ENCODE assay signal across 10 cellular contexts in the genomic region with DNA sequence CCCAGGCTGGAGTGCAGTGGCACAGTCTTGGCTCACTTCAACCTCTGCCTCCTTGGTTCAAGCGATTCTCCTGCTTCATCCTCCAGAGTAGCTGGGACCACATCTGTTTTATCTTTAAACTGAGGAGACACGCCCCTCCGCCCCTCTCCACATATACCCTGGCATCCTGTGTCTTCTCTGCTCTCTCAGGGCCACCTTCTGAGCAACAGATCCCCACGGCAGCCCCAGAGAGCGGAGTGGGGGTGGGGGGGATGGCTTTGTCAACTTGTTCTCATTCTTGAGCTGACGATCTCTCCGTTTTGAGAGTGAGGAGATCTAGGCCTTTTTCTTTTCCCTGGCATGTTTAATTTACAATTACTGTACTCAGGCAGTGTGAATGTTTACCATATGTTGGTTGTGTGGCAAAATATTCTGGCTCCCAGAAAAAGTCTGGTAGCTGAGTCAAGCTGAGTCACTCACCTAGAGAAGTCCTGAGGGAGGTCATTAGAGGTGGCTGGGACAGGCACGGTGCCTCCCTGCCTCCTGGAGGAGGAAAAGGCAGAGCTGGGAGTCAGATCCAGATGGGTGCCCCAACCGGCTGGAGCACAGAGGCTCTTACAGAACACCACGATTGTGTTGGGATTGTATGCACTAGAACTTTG. TPM values are rescaled to one million over a fixed set of nuclear protein-coding genes. Genes with fewer than 3 reads are reported as not detected.
DNase-seq lines count a peak whose midpoint lies in the region; ATAC-seq and TF ChIP-seq lines count a peak whose summit lies in the region.
"Had no signal": no experiment of that assay in that cellular context is flagged by ENCODE, and none has a peak within 500 bp of the region (broad histone marks: within the 10 kb centered on the region; RNA-seq: fewer than 3 reads in every experiment).

No MANE protein-coding gene starts in this region.

- TF ChIP-seq CTCF in MCF 10A (IDR thresholded peaks at IDR 0.05; ENCODE audit: unreplicated experiment) (peak; percentile 14), breast epithelium (IDR thresholded peaks at IDR 0.05) (no peak), hepatocyte (IDR thresholded peaks at IDR 0.05; ENCODE audit: poor library complexity) (peak; percentile 15), transverse colon (IDR thresholded peaks at IDR 0.05) (no peak), WTC11 (IDR thresholded peaks at IDR 0.05) (no peak), OCI-LY7 (conservative IDR thresholded peaks at IDR 0.05; ENCODE audit: low read length) (no peak)

- no peak overlapping the region for H3K27ac ChIP-seq in breast epithelium
- no peak overlapping the region for H3K27ac ChIP-seq in hepatocyte
- H3K27ac ChIP-seq in transverse colon: peak overlapping the region in 3 of 4 donors; percentile 28 to 53 (median 30)
- no peak overlapping the region for H3K27ac ChIP-seq in OCI-LY7 (ENCODE audit: low read depth, low read length, poor library complexity, severe bottlenecking)

- H3K27me3 ChIP-seq in breast epithelium: no peaks in the 10 kb centered on the region
- H3K27me3 ChIP-seq in hepatocyte: no peaks in the 10 kb centered on the region
- no peaks in the 10 kb centered on the region for H3K27me3 ChIP-seq in transverse colon

- intact Hi-C loops in MCF 10A (cut with micrococcal nuclease) (loop anchor here (5.0 kb wide), 1 partner anchor 660 kb away; no protein-coding TSS in a partner anchor), breast epithelium (cut with DNase I; ENCODE audit: low total_unique reads) (no loop called here), transverse colon (cut with DNase I; ENCODE audit: low total_unique reads) (no loop called here), OCI-LY7 (cut with micrococcal nuclease; ENCODE audit: unreplicated experiment) (no loop called here)

- H3K36me3 ChIP-seq in breast epithelium (no peaks in the 10 kb centered on the region), hepatocyte (replicated peaks; ENCODE audit: insufficient read depth, low read depth) (no peaks in the 10 kb centered on the region), transverse colon (no peaks in the 10 kb centered on the region), OCI-LY7 (ENCODE audit: insufficient read depth, low read length) (no peaks in the 10 kb centered on the region)

- H2AFZ ChIP-seq in hepatocyte (no peak overlapping the region), OCI-LY7 (ENCODE audit: low read length) (no peak overlapping the region)

- 64% methylated on average over 10 of the region's 10 CpGs for WGBS in hepatocyte (ENCODE audit: low lambda C conversion rate, missing lambda C conversion rate)
- 79 to 92% methylated on average over 6 to 10 of the region's 10 CpGs for WGBS in transverse colon (ENCODE audit: low coverage in 1 of 2), 2 donors

- H3K9me2 ChIP-seq in hepatocyte (replicated peaks; ENCODE audit: insufficient read depth): no peaks in the 10 kb centered on the region
- no peaks in the 10 kb centered on the region for H3K9me2 ChIP-seq in OCI-LY7 (ENCODE audit: insufficient read depth, low read length)

- H3K4me3 Mint-ChIP-seq in MCF 10A (ENCODE audit: unreplicated experiment) (no peak overlapping the region), WTC11 (no peak overlapping the region)
- H3K4me3 Mint-ChIP-seq: CD4-positive, CD25-positive, alpha-beta regulatory T cell had no signal

- CTCF ChIA-PET in MCF 10A (lab: Yijun Ruan, JAX): interaction anchor here (0.5 to 0.9 kb wide), 4 partner anchors 13 to 760 kb away, joined by 3 to 4 read pairs (median 3); no protein-coding TSS in a partner anchor
- CTCF ChIA-PET in WTC11 (lab: Charles Lee): interaction anchor here (0.7 kb wide), 1 partner anchor 18 kb away, joined by 3 read pairs; no protein-coding TSS in a partner anchor
- CTCF ChIA-PET in OCI-LY7 (lab: Charles Lee; ENCODE audit: unreplicated experiment): interaction anchor here (0.5 kb wide), 1 partner anchor 778 kb away, joined by 7 read pairs; no protein-coding TSS in a partner anchor

- no peak for TF ChIP-seq POLR2A in breast epithelium (IDR thresholded peaks at IDR 0.05)
- TF ChIP-seq POLR2A in transverse colon (IDR thresholded peaks at IDR 0.05): no peak

- no peak for TF ChIP-seq EP300 in transverse colon (IDR thresholded peaks at IDR 0.05; ENCODE audit: low read depth)

- H3K4me1 Mint-ChIP-seq in MCF 10A (ENCODE audit: insufficient read depth, unreplicated experiment) (peaks cover 6% of the 10 kb centered on the region), WTC11 (peaks cover 5% of the 10 kb centered on the region; the same call in 1 of the 2 replicates)

- H3K4me1 ChIP-seq in breast epithelium (no peaks in the 10 kb centered on the region), hepatocyte (ENCODE audit: insufficient read depth) (peaks cover 11% of the 10 kb centered on the region), transverse colon (peaks cover 0 to 10% (median 8%) of the 10 kb centered on the region in 4 donors), OCI-LY7 (ENCODE audit: insufficient read depth, low read length, poor library complexity, severe bottlenecking) (no peaks in the 10 kb centered on the region)

- H3K4me2 ChIP-seq in hepatocyte: no peak overlapping the region
- H3K4me2 ChIP-seq in OCI-LY7 (ENCODE audit: low read length): no peak overlapping the region

- no peaks in the 10 kb centered on the region for H3K9me3 Mint-ChIP-seq in MCF 10A (ENCODE audit: unreplicated experiment)
- H3K9me3 Mint-ChIP-seq in WTC11: no peaks in the 10 kb centered on the region

- H3K27ac Mint-ChIP-seq in MCF 10A (ENCODE audit: low read depth, unreplicated experiment) (peak overlapping the region; percentile 33), WTC11 (no peak overlapping the region)
- H3K27ac Mint-ChIP-seq: CD4-positive, CD25-positive, alpha-beta regulatory T cell had no signal

- H3K4me3 ChIP-seq in breast epithelium (no peak overlapping the region), hepatocyte (no peak overlapping the region), transverse colon (no peak overlapping the region), OCI-LY7 (ENCODE audit: low read depth, low read length, poor library complexity, severe bottlenecking) (no peak overlapping the region)

- H3K9me3 ChIP-seq in breast epithelium (no peaks in the 10 kb centered on the region), hepatocyte (ENCODE audit: low read depth) (no peaks in the 10 kb centered on the region), transverse colon (no peaks in the 10 kb centered on the region), OCI-LY7 (ENCODE audit: low read length) (no peaks in the 10 kb centered on the region)

- BruUV-seq in MCF 10A (replicated peaks; lab: Mats Ljungman, UMichigan): no TSS peak
- BruUV-seq in OCI-LY7 (replicated peaks; lab: Mats Ljungman, UMichigan): no TSS peak

- ATAC-seq in WTC11: no peak

- H3K79me2 ChIP-seq in hepatocyte (no peaks in the 10 kb centered on the region), OCI-LY7 (ENCODE audit: insufficient read depth, low read depth, low read length) (no peaks in the 10 kb centered on the region)

- H3K27me3 Mint-ChIP-seq in MCF 10A (ENCODE audit: insufficient read depth, unreplicated experiment) (no peaks in the 10 kb centered on the region), WTC11 (ENCODE audit: low read depth) (no peaks in the 10 kb centered on the region; the same call in 1 of the 2 replicates)

- POLR2A ChIA-PET in MCF 10A (lab: Yijun Ruan, JAX): interaction anchor here (0.7 kb wide), 1 partner anchor 38 kb away, joined by 3 read pairs; no protein-coding TSS in a partner anchor
- POLR2A ChIA-PET in WTC11 (lab: Charles Lee): interaction anchor here (1.4 kb wide), 1 partner anchor 19 kb away, joined by 5 read pairs; a partner anchor contains a TSS
- POLR2A ChIA-PET in OCI-LY7 (lab: Charles Lee): no interaction called here

- H4K20me1 ChIP-seq in hepatocyte (ENCODE audit: insufficient read depth, poor library complexity, severe bottlenecking): no peaks in the 10 kb centered on the region
- no peaks in the 10 kb centered on the region for H4K20me1 ChIP-seq in OCI-LY7 (ENCODE audit: insufficient read depth, low read length)

- H3K36me3 Mint-ChIP-seq in MCF 10A (ENCODE audit: insufficient read depth, unreplicated experiment) (no peaks in the 10 kb centered on the region), WTC11 (no peaks in the 10 kb centered on the region)
- H3K36me3 Mint-ChIP-seq: CD4-positive, CD25-positive, alpha-beta regulatory T cell had no signal

- in situ Hi-C loops in transverse colon (cut with MboI; ENCODE audit: low pct_ligation_motif_present in 1 of 4, low pct_unique_long_range_greater_than_20kb in 1 of 4, low sequenced_read_pairs in 3 of 4): no loop called here

- DNase-seq in MCF 10A (ENCODE audit: unreplicated experiment) (peak; percentile 85), breast epithelium (ENCODE audit: low spot score in 2 of 2) (no peak), SW480 (ENCODE audit: low spot score) (peak; percentile 58), hepatocyte (ENCODE audit: low spot score) (peak; percentile 49), transverse colon (no peak), WTC11 (ENCODE audit: low spot score) (no peak), GM19240 (ENCODE audit: insufficient read length, low spot score) (no peak), OCI-LY7 (ENCODE audit: low spot score) (no peak)
- DNase-seq: CD4-positive, CD25-positive, alpha-beta regulatory T cell; effector memory CD4-positive, alpha-beta T cell had no signal

TF ChIP-seq in WTC11, 78 proteins besides CTCF, POLR2A, EP300 and RAD21 (continues in another document):
- TF ChIP-seq MXD4 (CRISPR knock-in tag; IDR thresholded peaks at IDR 0.05; ENCODE audit: borderline replicate concordance): no peak

RNA-seq across cellular contexts. Expression of a gene that starts 19.5 kb away (rescaled TPM):
- total RNA-seq in MCF 10A (2022): 0.54 and 2.0 TPM in 2 replicates
- total RNA-seq in breast epithelium: 100 to 1,000 TPM; 240 to 305 (median 260) TPM
- total RNA-seq in hepatocyte: 910 and 1,089 TPM in 2 replicates
- 563 and 612 TPM in 2 replicates for polyA plus RNA-seq in hepatocyte
- 100 to 1,000 TPM; 329 to 437 (median 382) TPM for total RNA-seq in transverse colon
- 38.6 to 55.0 TPM (median 47.0 TPM) in 3 replicates for total RNA-seq in WTC11 (2021)
- 439 and 498 TPM in 2 replicates for total RNA-seq in OCI-LY7 (2014; rRNA removed; shearing (Covaris generic))
- 69.8 and 79.3 TPM in 2 replicates for total RNA-seq in OCI-LY7 (2022)

Comparison
In these comparisons a context has a peak if more than half of its experiments do, and no peak if none do; other contexts are left out.
1. DNase-seq: peak in MCF 10A (single experiment), SW480 (single experiment) and hepatocyte (single experiment); none in breast epithelium (0 of 2), transverse colon (single experiment), WTC11 (single experiment), GM19240 (single experiment) and OCI-LY7 (single experiment).
2. CTCF ChIP-seq: peak in MCF 10A (single experiment) and hepatocyte (single experiment); none in breast epithelium (0 of 3), transverse colon (0 of 5), WTC11 (single experiment) and OCI-LY7 (single experiment).
3. RNA of a gene that starts 19.5 kb away (total RNA-seq): 910 to 1,089 TPM in hepatocyte, 69.8 to 498 TPM in OCI-LY7, 329 to 437 TPM in transverse colon, 240 to 305 TPM in breast epithelium and 38.6 to 55.0 TPM in WTC11; 0.54 to 2.0 TPM in MCF 10A; every median in the first group is over 10 times any median in the second.
4. H3K27ac ChIP-seq: peak in transverse colon (3 of 4); none in breast epithelium (0 of 2), hepatocyte (single experiment) and OCI-LY7 (single experiment).